13 cellular contexts compared by ENCODE assay signal in the genomic region with DNA sequence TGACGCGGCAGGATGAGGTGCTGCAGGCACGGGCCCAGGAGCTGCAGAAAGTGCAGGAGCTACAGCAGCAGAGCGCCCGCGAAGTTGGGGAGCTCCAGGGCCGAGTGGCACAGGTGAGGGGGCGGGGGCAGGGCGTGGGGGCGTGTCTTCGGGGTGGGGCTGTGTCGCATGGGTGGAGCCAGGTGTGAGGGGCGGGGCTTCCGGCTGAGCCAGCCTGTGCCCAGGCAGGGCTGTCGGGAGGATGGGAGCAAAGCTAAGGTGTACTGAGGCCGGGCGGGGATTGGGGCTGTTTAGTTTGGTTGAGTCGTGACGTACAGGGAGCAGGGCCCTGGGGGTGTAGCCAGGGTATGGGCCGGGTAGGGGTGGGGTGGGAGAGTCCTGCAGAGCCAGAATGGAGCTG.
DNase-seq lines count a peak whose midpoint lies in the region; ATAC-seq, FAIRE-seq and TF ChIP-seq lines count a peak whose summit lies in the region.
"Had no signal": no experiment of that assay in that cellular context is flagged by ENCODE, and none has a peak within 500 bp of the region (broad histone marks: within the 10 kb centered on the region; RNA-seq: fewer than 3 reads in every experiment).

No MANE protein-coding gene starts in this region.

- H3K36me3 Mint-ChIP-seq in activated T-cell treated with anti-CD3 and anti-CD28 coated beads, Interleukin-2, amount 50 U/mL, for 72 hours (ENCODE audit: insufficient read depth in 2 of 2) = no peaks in the 10 kb centered on the region
- no peaks in the 10 kb centered on the region for H3K36me3 Mint-ChIP-seq in nephron progenitor cell (ENCODE audit: low read depth)
- H3K36me3 Mint-ChIP-seq: CD14-positive monocyte had no signal

- no peak for TF ChIP-seq EP300 in A549 (IDR thresholded peaks at IDR 0.05)

- TF ChIP-seq POLR2A in A549 (IDR thresholded peaks at IDR 0.05; ENCODE audit: low read length) = no peak

- peak in 1 of 2 experiments; percentile 36 for DNase-seq in A549 (ENCODE audit: low read depth in 1 of 2, low spot score in 1 of 2)
- peak; percentile 56 for DNase-seq in HEK293T (ENCODE audit: extremely low spot score)
- DNase-seq in activated T-cell treated with anti-CD3 and anti-CD28 coated beads, Interleukin-2, amount 50 U/mL, for 72 hours = peak; percentile 44 to 55
- peak; percentile 52 for DNase-seq in nephron progenitor cell
- no peak for DNase-seq in GOT3 (lab: John Stamatoyannopoulos, UW)
- no peak for DNase-seq in KG1 (lab: John Stamatoyannopoulos, UW)
- DNase-seq in H4 (ENCODE audit: low spot score) = no peak
- DNase-seq: NCI-H345, SW 1271 had no signal

- H3K27me3 Mint-ChIP-seq in activated T-cell treated with anti-CD3 and anti-CD28 coated beads, Interleukin-2, amount 50 U/mL, for 72 hours (ENCODE audit: low read depth) = peaks cover 10% of the 10 kb centered on the region
- H3K27me3 Mint-ChIP-seq in nephron progenitor cell (ENCODE audit: low read depth, poor library complexity) = peaks cover 23% of the 10 kb centered on the region

- H3K27ac ChIP-seq in A549 = no peak overlapping the region
- H3K27ac ChIP-seq: prostate gland had no signal

- no peak overlapping the region for H3K4me2 ChIP-seq in A549

- no peak for TF ChIP-seq CTCF in A549 (IDR thresholded peaks at IDR 0.05)
- TF ChIP-seq CTCF in nephron progenitor cell (IDR thresholded peaks at IDR 0.05) = no peak

- no peak overlapping the region for H3K4me3 Mint-ChIP-seq in activated T-cell treated with anti-CD3 and anti-CD28 coated beads, Interleukin-2, amount 50 U/mL, for 72 hours
- no peak overlapping the region for H3K4me3 Mint-ChIP-seq in nephron progenitor cell

- ATAC-seq in A549 (peak; percentile 32 to 57; a peak in 4 of 6 replicates), GM19023 (IDR thresholded peaks at IDR 0.05; ENCODE audit: unreplicated experiment) (no peak)
- ATAC-seq in activated T-cell treated with anti-CD3 and anti-CD28 coated beads, Interleukin-2, amount 50 U/mL, for 72 hours (replicated peaks in 1 of 2) = peak; percentile 60 to 81

- FAIRE-seq in A549 (lab: Jason Lieb, UNC) = no peak
- FAIRE-seq: endometrium had no signal

- CTCF ChIA-PET in A549 (lab: Yijun Ruan, JAX) = interaction anchor here (1.2 to 3.3 kb wide), 3 partner anchors 8 to 119 kb away, joined by 3 to 13 read pairs (median 6); no protein-coding TSS in a partner anchor
- CTCF ChIA-PET in HEK293T (lab: Yijun Ruan, JAX) = interaction anchor here (0.9 to 1.1 kb wide), 2 partner anchors 9 to 119 kb away, joined by 4 to 5 read pairs; no protein-coding TSS in a partner anchor

- H3K4me3 ChIP-seq in A549 = no peak overlapping the region
- H3K4me3 ChIP-seq: prostate gland had no signal

- WGBS in A549 (ENCODE audit: missing lambda C conversion rate) = 68% methylated on average over 12 of the region's 20 CpGs

- POLR2A ChIA-PET in A549 (lab: Yijun Ruan, JAX) (no interaction called here), HEK293T (lab: Yijun Ruan, JAX) (no interaction called here)

- TF ChIP-seq RAD21 in A549 (conservative IDR thresholded peaks at IDR 0.05 in 1 of 2, IDR thresholded peaks at IDR 0.05 in 1 of 2) = no peak

- no peak overlapping the region for H3K27ac Mint-ChIP-seq in activated T-cell treated with anti-CD3 and anti-CD28 coated beads, Interleukin-2, amount 50 U/mL, for 72 hours
- H3K27ac Mint-ChIP-seq in nephron progenitor cell = no peak overlapping the region
- H3K27ac Mint-ChIP-seq: CD14-positive monocyte had no signal

- no peaks in the 10 kb centered on the region for H3K4me1 Mint-ChIP-seq in activated T-cell treated with anti-CD3 and anti-CD28 coated beads, Interleukin-2, amount 50 U/mL, for 72 hours (ENCODE audit: low read depth)
- peaks cover 8% of the 10 kb centered on the region for H3K4me1 Mint-ChIP-seq in nephron progenitor cell
- H3K4me1 Mint-ChIP-seq: CD14-positive monocyte had no signal

- no peaks in the 10 kb centered on the region for H3K4me1 ChIP-seq in A549
- H3K4me1 ChIP-seq: prostate gland had no signal

- no peaks in the 10 kb centered on the region for H3K9me3 ChIP-seq in A549
- H3K9me3 ChIP-seq: prostate gland had no signal

- H3K9me3 Mint-ChIP-seq in activated T-cell treated with anti-CD3 and anti-CD28 coated beads, Interleukin-2, amount 50 U/mL, for 72 hours = no peaks in the 10 kb centered on the region
- no peaks in the 10 kb centered on the region for H3K9me3 Mint-ChIP-seq in nephron progenitor cell
- H3K9me3 Mint-ChIP-seq: CD14-positive monocyte had no signal

TF ChIP-seq in A549, 52 proteins besides CTCF, POLR2A, EP300 and RAD21:
- no peak for TF ChIP-seq CHD2 (IDR thresholded peaks at IDR 0.05; ENCODE audit: low read length, partially characterized antibody)
- no peak for TF ChIP-seq CEBPB (IDR thresholded peaks at IDR 0.05)
- no peak for TF ChIP-seq RNF2 (IDR thresholded peaks at IDR 0.05; ENCODE audit: borderline replicate concordance, low read depth)
- no peak for TF ChIP-seq FOSB (CRISPR knock-in tag; IDR thresholded peaks at IDR 0.05)
- no peak for TF ChIP-seq JUNB (IDR thresholded peaks at IDR 0.05)

TF ChIP-seq in HEK293T, 16 proteins besides CTCF, POLR2A, EP300 and RAD21:
- TF ChIP-seq HDGF (IDR thresholded peaks at IDR 0.05; ENCODE audit: borderline replicate concordance) = no peak

Comparison
In these comparisons a context has a peak if more than half of its experiments do, and no peak if none do; other contexts are left out.
1. DNase-seq: peak in HEK293T (single experiment), activated T-cell treated with anti-CD3 and anti-CD28 coated beads, Interleukin-2, amount 50 U/mL, for 72 hours (2 of 2) and nephron progenitor cell (single experiment); none in GOT3 (single experiment), KG1 (single experiment) and H4 (single experiment).